Comparison of ENCODE assay signal across 8 cellular contexts in genomic region chr17:57255776-57256681, GRCh38. TPM values are rescaled to one million over a fixed set of nuclear protein-coding genes. Genes with fewer than 3 reads are reported as not detected.
DNase-seq lines count a peak whose midpoint lies in the region; ATAC-seq lines count a peak whose summit lies in the region.

TSS of gene MSI2 (plus strand) at chr17:57256523. CDS start at chr17:57256743, 220 bp downstream.

- H3K36me3 ChIP-seq in naive thymus-derived CD4-positive, alpha-beta T cell (ENCODE audit: control insufficient read depth in 2 of 3, insufficient read depth in 3 of 3, low read length in 3 of 3): peaks cover 0 to 5% (median 0%) of the 10 kb centered on the region in 3 experiments

- no peaks in the 10 kb centered on the region for H3K9me3 Mint-ChIP-seq in activated T-helper 17 cell treated with anti-CD3 and anti-CD28 coated beads, Interleukin-2, amount 50 U/mL, for 72 hours
- H3K9me3 Mint-ChIP-seq in naive thymus-derived CD4-positive, alpha-beta T cell: peaks cover 0 to 6% (median 0%) of the 10 kb centered on the region in 11 donors
- peaks cover 2% of the 10 kb centered on the region for H3K9me3 Mint-ChIP-seq in stimulated activated effector memory CD8-positive, alpha-beta T cell treated with anti-CD3 and anti-CD28 coated beads, Interleukin-12 subunit alpha, Interleukin-12 subunit beta, amount 100 ng/mL, for 72 hours

- peak within 1 kb of the TSS; percentile 88 for H3K4me3 Mint-ChIP-seq in activated T-helper 17 cell treated with anti-CD3 and anti-CD28 coated beads, Interleukin-2, amount 50 U/mL, for 72 hours
- H3K4me3 Mint-ChIP-seq in naive thymus-derived CD4-positive, alpha-beta T cell: peak within 1 kb of the TSS; percentile 90 to 100 (median 96)
- peak within 1 kb of the TSS; percentile 91 for H3K4me3 Mint-ChIP-seq in stimulated activated effector memory CD8-positive, alpha-beta T cell treated with anti-CD3 and anti-CD28 coated beads, Interleukin-12 subunit alpha, Interleukin-12 subunit beta, amount 100 ng/mL, for 72 hours

- H3K4me3 ChIP-seq in naive thymus-derived CD4-positive, alpha-beta T cell (ENCODE audit: low read length): peak within 1 kb of the TSS; percentile 87

- peaks cover 44% of the 10 kb centered on the region for H3K36me3 Mint-ChIP-seq in activated T-helper 17 cell treated with anti-CD3 and anti-CD28 coated beads, Interleukin-2, amount 50 U/mL, for 72 hours (ENCODE audit: low read depth)
- H3K36me3 Mint-ChIP-seq in naive thymus-derived CD4-positive, alpha-beta T cell: peaks cover 0 to 23% (median 5%) of the 10 kb centered on the region in 5 donors
- peaks cover 43% of the 10 kb centered on the region for H3K36me3 Mint-ChIP-seq in stimulated activated effector memory CD8-positive, alpha-beta T cell treated with anti-CD3 and anti-CD28 coated beads, Interleukin-12 subunit alpha, Interleukin-12 subunit beta, amount 100 ng/mL, for 72 hours

- no peaks in the 10 kb centered on the region for H3K27me3 Mint-ChIP-seq in activated T-helper 17 cell treated with anti-CD3 and anti-CD28 coated beads, Interleukin-2, amount 50 U/mL, for 72 hours
- peaks cover 0 to 4% (median 0%) of the 10 kb centered on the region in 5 donors for H3K27me3 Mint-ChIP-seq in naive thymus-derived CD4-positive, alpha-beta T cell

- H3K4me1 Mint-ChIP-seq in activated T-helper 17 cell treated with anti-CD3 and anti-CD28 coated beads, Interleukin-2, amount 50 U/mL, for 72 hours: peaks cover 29% of the 10 kb centered on the region
- H3K4me1 Mint-ChIP-seq in naive thymus-derived CD4-positive, alpha-beta T cell: peaks cover 21 to 57% (median 46%) of the 10 kb centered on the region in 7 donors
- H3K4me1 Mint-ChIP-seq in stimulated activated effector memory CD8-positive, alpha-beta T cell treated with anti-CD3 and anti-CD28 coated beads, Interleukin-12 subunit alpha, Interleukin-12 subunit beta, amount 100 ng/mL, for 72 hours: peaks cover 32% of the 10 kb centered on the region

- DNase-seq in COLO829 (ENCODE audit: low spot score) (peak; percentile 66), HuH-7.5 (ENCODE audit: low spot score) (peak; percentile 60), RPMI7951 (ENCODE audit: low read depth) (peak; percentile 83), fibroblast of gingiva (ENCODE audit: low read depth) (peak; percentile 81)
- peak; percentile 80 to 93 (median 85) for DNase-seq in naive thymus-derived CD4-positive, alpha-beta T cell
- DNase-seq in stimulated activated effector memory CD8-positive, alpha-beta T cell treated with anti-CD3 and anti-CD28 coated beads, Interleukin-12 subunit alpha, Interleukin-12 subunit beta, amount 100 ng/mL, for 72 hours (ENCODE audit: low spot score in 2 of 2): peak; percentile 79 to 93

- intact Hi-C loops in naive thymus-derived CD4-positive, alpha-beta T cell (cut with micrococcal nuclease): loop anchor here (1.0 to 10.0 kb wide), 16 partner anchors 13 to 1831 kb away; partner anchors contain the start of genes AKAP1 (in 2 of the 2), C17orf67 (in 1 of the 2), COIL (in 1 of the 2) and DGKE (in 1 of the 2)

- CTCF ChIA-PET in naive thymus-derived CD4-positive, alpha-beta T cell (lab: Charles Lee): interaction anchor here (3.2 kb wide), 1 partner anchor 13 kb away, joined by 19 read pairs; no protein-coding TSS in a partner anchor

- no peaks in the 10 kb centered on the region for H3K27me3 ChIP-seq in naive thymus-derived CD4-positive, alpha-beta T cell (ENCODE audit: control insufficient read depth in 2 of 2, insufficient read depth in 2 of 2, low read length in 2 of 2)

- POLR2A ChIA-PET in naive thymus-derived CD4-positive, alpha-beta T cell (lab: Charles Lee): interaction anchor here (2.9 kb wide), 1 partner anchor 11 kb away, joined by 11 read pairs; no protein-coding TSS in a partner anchor

- H3K27ac ChIP-seq in naive thymus-derived CD4-positive, alpha-beta T cell (ENCODE audit: low read depth, low read length): peak within 1 kb of the TSS; percentile 83

- H3K27ac Mint-ChIP-seq in activated T-helper 17 cell treated with anti-CD3 and anti-CD28 coated beads, Interleukin-2, amount 50 U/mL, for 72 hours: peak within 1 kb of the TSS; percentile 95
- H3K27ac Mint-ChIP-seq in naive thymus-derived CD4-positive, alpha-beta T cell: peak within 1 kb of the TSS; percentile 85 to 98 (median 91)
- H3K27ac Mint-ChIP-seq in stimulated activated effector memory CD8-positive, alpha-beta T cell treated with anti-CD3 and anti-CD28 coated beads, Interleukin-12 subunit alpha, Interleukin-12 subunit beta, amount 100 ng/mL, for 72 hours: peak within 1 kb of the TSS; percentile 93

- no peaks in the 10 kb centered on the region for H3K9me3 ChIP-seq in naive thymus-derived CD4-positive, alpha-beta T cell (ENCODE audit: control insufficient read depth in 2 of 3, low read length in 3 of 3)

- ATAC-seq in GM21515 (IDR thresholded peaks at IDR 0.05; ENCODE audit: unreplicated experiment): peak; percentile 63
- peak; percentile 72 for ATAC-seq in activated T-helper 17 cell treated with anti-CD3 and anti-CD28 coated beads, Interleukin-2, amount 50 U/mL, for 72 hours (replicated peaks)
- ATAC-seq in naive thymus-derived CD4-positive, alpha-beta T cell: peak; percentile 89
- ATAC-seq in stimulated activated effector memory CD8-positive, alpha-beta T cell treated with anti-CD3 and anti-CD28 coated beads, Interleukin-12 subunit alpha, Interleukin-12 subunit beta, amount 100 ng/mL, for 72 hours: peak; percentile 89

- peaks cover 13 to 28% of the 10 kb centered on the region in 2 donors for H3K4me1 ChIP-seq in naive thymus-derived CD4-positive, alpha-beta T cell (ENCODE audit: control insufficient read depth in 2 of 2, insufficient read depth in 2 of 2, low read length in 2 of 2)

RNA-seq across cellular contexts. Expression of gene MSI2, which starts in this region (rescaled TPM):
- total RNA-seq in RPMI7951 (2014; rRNA removed; shearing (Covaris generic)): 29.4 and 30.4 TPM in 2 replicates
- total RNA-seq in activated T-helper 17 cell treated with anti-CD3 and anti-CD28 coated beads, Interleukin-2, amount 50 U/mL, for 72 hours: 100 to 1,000 TPM in 1 of 2 donors, 10 to 100 TPM in 1; 96.3 to 128 TPM
- 100 to 1,000 TPM; 111 to 169 (median 150) TPM for total RNA-seq in naive thymus-derived CD4-positive, alpha-beta T cell
- polyA plus RNA-seq in naive thymus-derived CD4-positive, alpha-beta T cell: 1 to 10 TPM; 3.3 to 6.0 TPM

Comparison
In these comparisons a context has a peak if more than half of its experiments do, and no peak if none do; other contexts are left out.
1. Peak in every context shown above with its lines: DNase-seq, ATAC-seq, H3K4me3 ChIP-seq and H3K27ac ChIP-seq.